In the genomic region with DNA sequence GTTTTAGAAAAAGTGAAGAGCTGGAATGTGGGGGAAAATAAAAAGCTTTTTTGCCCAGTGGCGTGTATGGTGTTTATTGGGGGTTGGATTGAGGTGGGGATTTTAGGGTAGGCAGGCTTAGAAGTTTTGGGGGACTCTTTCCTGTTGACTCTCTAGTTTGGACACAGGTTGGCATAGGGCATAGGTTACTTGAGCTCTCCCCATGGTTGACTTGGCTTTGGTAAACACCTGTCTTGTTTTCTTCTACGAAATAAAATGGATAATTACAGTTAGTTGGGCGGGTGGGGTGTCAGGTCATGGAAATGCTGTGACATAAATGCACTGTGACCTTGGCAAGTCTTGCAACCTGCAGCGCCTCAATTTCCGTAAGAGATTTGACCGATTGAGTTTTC, we compare ENCODE assay signal across 8 cellular contexts. TPM values are rescaled to one million over a fixed set of nuclear protein-coding genes. Genes with fewer than 3 reads are reported as not detected.
DNase-seq lines count a peak whose midpoint lies in the region; ATAC-seq, FAIRE-seq and TF ChIP-seq lines count a peak whose summit lies in the region.
"Had no signal": no experiment of that assay in that cellular context is flagged by ENCODE, and none has a peak within 500 bp of the region (broad histone marks: within the 10 kb centered on the region; RNA-seq: fewer than 3 reads in every experiment).

No MANE protein-coding gene starts in this region.

- no peak for ATAC-seq in gastroesophageal sphincter
- no peak for ATAC-seq in GM18502 (IDR thresholded peaks at IDR 0.05; ENCODE audit: poor library complexity, unreplicated experiment)

- DNase-seq in HFFc6 (no peak), small intestine (no peak), erythroblast (lab: John Stamatoyannopoulos, UW) (no peak), SHP77 treated with DMSO at 0.1 percent for 48 hours (lab: John Stamatoyannopoulos, UW) (no peak)
- DNase-seq in activated CD4-positive, alpha-beta memory T cell treated with anti-CD3 and anti-CD28 coated beads for 36 hours: no peak

- POLR2A ChIA-PET in activated CD4-positive, alpha-beta memory T cell treated with anti-CD3 and anti-CD28 coated beads for 36 hours (lab: Charles Lee): interaction anchor here (0.8 to 2.3 kb wide), 9 partner anchors 9 to 111 kb away, joined by 3 to 25 read pairs (median 5); partner anchors contain the start of genes HIRIP3, INO80E, KCTD13 and TMEM219

- peaks cover 5 to 44% (median 29%) of the 10 kb centered on the region in 3 donors for H3K4me1 ChIP-seq in gastroesophageal sphincter
- peaks cover 0 to 12% of the 10 kb centered on the region in 2 donors for H3K4me1 ChIP-seq in small intestine (ENCODE audit: control insufficient read depth in 2 of 2, insufficient read depth in 1 of 2, low read depth in 1 of 2, low read length in 1 of 2)

- H3K27ac ChIP-seq in gastroesophageal sphincter: peak overlapping the region in 3 of 4 donors; percentile 92 to 94 (median 92)
- peak overlapping the region; percentile 15 to 32 for H3K27ac ChIP-seq in small intestine (ENCODE audit: low read depth in 1 of 2, low read length in 1 of 2)

- H3K36me3 Mint-ChIP-seq in HFFc6 (ENCODE audit: low read depth): peaks cover 34% of the 10 kb centered on the region
- H3K36me3 Mint-ChIP-seq in activated CD4-positive, alpha-beta memory T cell treated with anti-CD3 and anti-CD28 coated beads for 36 hours: peaks cover 24% of the 10 kb centered on the region

- H3K27me3 ChIP-seq in gastroesophageal sphincter: no peaks in the 10 kb centered on the region
- no peaks in the 10 kb centered on the region for H3K27me3 ChIP-seq in small intestine (ENCODE audit: control insufficient read depth in 2 of 2, insufficient read depth in 2 of 2, low read length in 2 of 2)

- H3K27ac Mint-ChIP-seq in HFFc6: peak overlapping the region; percentile 73
- H3K27ac Mint-ChIP-seq in activated CD4-positive, alpha-beta memory T cell treated with anti-CD3 and anti-CD28 coated beads for 36 hours: peak overlapping the region; percentile 67

- peak overlapping the region; percentile 93; the same call in 1 of the 2 replicates for H3K4me3 Mint-ChIP-seq in HFFc6
- H3K4me3 Mint-ChIP-seq in activated CD4-positive, alpha-beta memory T cell treated with anti-CD3 and anti-CD28 coated beads for 36 hours: peak overlapping the region; percentile 89

- no peak for TF ChIP-seq POLR2A in gastroesophageal sphincter (IDR thresholded peaks at IDR 0.05)
- no peak for TF ChIP-seq POLR2A in erythroblast (IDR thresholded peaks at IDR 0.05; ENCODE audit: low read length)

- FAIRE-seq in small intestine (lab: Jason Lieb, UNC): no peak

- intact Hi-C loops in activated CD4-positive, alpha-beta memory T cell treated with anti-CD3 and anti-CD28 coated beads for 36 hours (cut with micrococcal nuclease): loop anchor here (1.0 to 2.0 kb wide), 4 partner anchors 11 to 164 kb away; partner anchors contain the start of genes INO80E, KCTD13 and TMEM219

- H3K4me1 Mint-ChIP-seq in HFFc6 (ENCODE audit: low read depth): peaks cover 34% of the 10 kb centered on the region
- peaks cover 34% of the 10 kb centered on the region for H3K4me1 Mint-ChIP-seq in activated CD4-positive, alpha-beta memory T cell treated with anti-CD3 and anti-CD28 coated beads for 36 hours (ENCODE audit: low read depth)

- H3K9me3 ChIP-seq in gastroesophageal sphincter: no peaks in the 10 kb centered on the region
- H3K9me3 ChIP-seq in small intestine (ENCODE audit: control insufficient read depth, low read depth): no peaks in the 10 kb centered on the region

- peaks cover 8% of the 10 kb centered on the region; the same call in 1 of the 2 replicates for H3K27me3 Mint-ChIP-seq in HFFc6 (ENCODE audit: insufficient read depth)
- no peaks in the 10 kb centered on the region for H3K27me3 Mint-ChIP-seq in activated CD4-positive, alpha-beta memory T cell treated with anti-CD3 and anti-CD28 coated beads for 36 hours
- H3K27me3 Mint-ChIP-seq: stimulated activated naive CD8-positive, alpha-beta T cell treated with anti-CD3 and anti-CD28 coated beads, Interleukin-15, amount 100 ng/mL, for 72 hours had no signal

- H3K9me3 Mint-ChIP-seq in HFFc6: peaks cover 6% of the 10 kb centered on the region; the same call in 1 of the 2 replicates
- peaks cover 6% of the 10 kb centered on the region for H3K9me3 Mint-ChIP-seq in activated CD4-positive, alpha-beta memory T cell treated with anti-CD3 and anti-CD28 coated beads for 36 hours

- TF ChIP-seq CTCF in HFFc6 (IDR thresholded peaks at IDR 0.05) (no peak), gastroesophageal sphincter (IDR thresholded peaks at IDR 0.05) (no peak)

- no peak for TF ChIP-seq EP300 in gastroesophageal sphincter (IDR thresholded peaks at IDR 0.05)

- CTCF ChIA-PET in activated CD4-positive, alpha-beta memory T cell treated with anti-CD3 and anti-CD28 coated beads for 36 hours (lab: Charles Lee): interaction anchor here (0.6 to 2.3 kb wide), 9 partner anchors 11 to 436 kb away, joined by 3 to 13 read pairs (median 4); partner anchors contain the start of genes KCTD13, PAGR1 and TMEM219

- H3K36me3 ChIP-seq in gastroesophageal sphincter (peaks cover 0 to 49% of the 10 kb centered on the region in 2 donors), small intestine (ENCODE audit: control insufficient read depth in 2 of 2, insufficient read depth in 2 of 2, low read length in 2 of 2) (peaks cover 7 to 12% of the 10 kb centered on the region in 2 donors)

- 90% methylated on average over 3 of the region's 6 CpGs for WGBS in gastroesophageal sphincter (ENCODE audit: low coverage in 1 of 2), 2 donors
- WGBS in small intestine, 3 donors: 66 to 71% (median 69%) methylated on average over 6 of the region's 6 CpGs

- H3K4me3 ChIP-seq in gastroesophageal sphincter: peak overlapping the region in 1 of 2 donors; percentile 95
- no peak overlapping the region for H3K4me3 ChIP-seq in small intestine (ENCODE audit: low read depth in 1 of 2, low read length in 2 of 2)

RNA-seq across cellular contexts. Expression of gene TAOK2, which starts 0.7 kb away (rescaled TPM):
- total RNA-seq in HFFc6 (2021; fragmentation: NEBNext Ultra II Directional; extraction: Animal tissue kit (Norgen Biotek cat#: 25700)): 10 to 100 TPM; 50.4 to 56.9 (median 53.0) TPM
- 10 to 100 TPM; 27.2 to 28.2 TPM for total RNA-seq in activated CD4-positive, alpha-beta memory T cell treated with anti-CD3 and anti-CD28 coated beads for 36 hours
- 10 to 100 TPM; 38.4 to 62.1 (median 46.5) TPM for total RNA-seq in gastroesophageal sphincter
- 10 to 100 TPM; 21.6 to 30.0 (median 28.0) TPM for polyA plus RNA-seq in small intestine

RNA-seq across cellular contexts. Expression of gene TMEM219, which starts 11.1 kb away (rescaled TPM):
- 100 to 1,000 TPM; 105 to 122 (median 110) TPM for total RNA-seq in HFFc6 (2021; fragmentation: NEBNext Ultra II Directional; extraction: Animal tissue kit (Norgen Biotek cat#: 25700))
- total RNA-seq in activated CD4-positive, alpha-beta memory T cell treated with anti-CD3 and anti-CD28 coated beads for 36 hours: 10 to 100 TPM; 57.1 to 64.8 TPM
- 100 to 1,000 TPM in 2 of 4 donors, 10 to 100 TPM in 2; 89.1 to 131 (median 100) TPM for total RNA-seq in gastroesophageal sphincter
- 100 to 1,000 TPM; 170 to 334 (median 314) TPM for polyA plus RNA-seq in small intestine

RNA-seq across cellular contexts. Expression of gene HIRIP3, which starts 22.4 kb away (rescaled TPM):
- 10 to 100 TPM in 5 of 6 experiments, 1 to 10 TPM in 1; 9.8 to 14.4 (median 13.4) TPM for total RNA-seq in HFFc6 (2021; fragmentation: NEBNext Ultra II Directional; extraction: Animal tissue kit (Norgen Biotek cat#: 25700))
- total RNA-seq in activated CD4-positive, alpha-beta memory T cell treated with anti-CD3 and anti-CD28 coated beads for 36 hours: 10 to 100 TPM; 40.5 to 40.6 TPM
- 10 to 100 TPM; 25.6 to 31.4 (median 28.2) TPM for total RNA-seq in gastroesophageal sphincter
- polyA plus RNA-seq in small intestine: 10 to 100 TPM; 14.6 to 15.2 (median 15.0) TPM

RNA-seq across cellular contexts. Expression of gene INO80E, which starts 23.1 kb away (rescaled TPM):
- total RNA-seq in HFFc6 (2021; fragmentation: NEBNext Ultra II Directional; extraction: Animal tissue kit (Norgen Biotek cat#: 25700)): 10 to 100 TPM; 61.0 to 77.4 (median 73.8) TPM
- 10 to 100 TPM; 84.1 to 94.0 TPM for total RNA-seq in activated CD4-positive, alpha-beta memory T cell treated with anti-CD3 and anti-CD28 coated beads for 36 hours
- 10 to 100 TPM; 40.9 to 82.2 (median 74.4) TPM for total RNA-seq in gastroesophageal sphincter
- polyA plus RNA-seq in small intestine: 10 to 100 TPM; 49.2 to 80.4 (median 55.1) TPM

RNA-seq across cellular contexts. Expression of gene DOC2A, which starts 37.8 kb away (rescaled TPM):
- under 1 TPM in 2 of 6 experiments, not detected in 4; 0.19 to 0.30 TPM for total RNA-seq in HFFc6 (2021; fragmentation: NEBNext Ultra II Directional; extraction: Animal tissue kit (Norgen Biotek cat#: 25700))
- total RNA-seq in activated CD4-positive, alpha-beta memory T cell treated with anti-CD3 and anti-CD28 coated beads for 36 hours: under 1 TPM; 0.33 to 0.34 TPM
- under 1 TPM in 3 of 4 donors, not detected in 1; 0.77 to 0.81 (median 0.78) TPM for total RNA-seq in gastroesophageal sphincter
- 1 to 10 TPM in 2 of 3 donors, not detected in 1; 1.3 to 1.6 TPM for polyA plus RNA-seq in small intestine
